ENCODE assay signal across 1 cellular context in the genomic region with DNA sequence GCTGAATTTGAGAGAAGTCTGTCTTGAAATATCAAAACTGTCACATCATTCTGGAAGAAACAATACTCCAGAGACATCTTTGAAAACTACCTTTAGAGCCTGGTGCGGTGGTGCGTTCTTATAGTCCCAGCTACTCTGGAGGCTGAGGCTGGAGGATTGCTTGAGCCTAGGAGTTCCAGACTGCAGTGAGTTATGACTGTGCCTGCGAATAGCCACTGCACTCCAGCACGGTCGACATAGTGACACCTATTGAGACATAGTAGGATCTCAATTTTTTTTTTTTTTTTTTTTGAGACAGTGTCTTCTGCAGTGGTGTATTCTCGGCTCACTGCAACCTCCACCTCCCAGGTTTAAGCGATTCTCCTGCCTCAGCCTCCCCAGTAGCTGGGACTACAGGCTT.
TF ChIP-seq lines count a peak whose summit lies in the region.

No MANE protein-coding gene starts in this region.

TF ChIP-seq in A549, 52 proteins besides CTCF, POLR2A, EP300 and RAD21:
- TF ChIP-seq RCOR1 (IDR thresholded peaks at IDR 0.05; ENCODE audit: low read depth, low read length), result no peak
- no peak for TF ChIP-seq RFX5 (IDR thresholded peaks at IDR 0.05)
- no peak for TF ChIP-seq ZFP36 (IDR thresholded peaks at IDR 0.05; ENCODE audit: borderline replicate concordance, partially characterized antibody)
- TF ChIP-seq HDAC2 (IDR thresholded peaks at IDR 0.05), result no peak
- TF ChIP-seq, protein P1, sequence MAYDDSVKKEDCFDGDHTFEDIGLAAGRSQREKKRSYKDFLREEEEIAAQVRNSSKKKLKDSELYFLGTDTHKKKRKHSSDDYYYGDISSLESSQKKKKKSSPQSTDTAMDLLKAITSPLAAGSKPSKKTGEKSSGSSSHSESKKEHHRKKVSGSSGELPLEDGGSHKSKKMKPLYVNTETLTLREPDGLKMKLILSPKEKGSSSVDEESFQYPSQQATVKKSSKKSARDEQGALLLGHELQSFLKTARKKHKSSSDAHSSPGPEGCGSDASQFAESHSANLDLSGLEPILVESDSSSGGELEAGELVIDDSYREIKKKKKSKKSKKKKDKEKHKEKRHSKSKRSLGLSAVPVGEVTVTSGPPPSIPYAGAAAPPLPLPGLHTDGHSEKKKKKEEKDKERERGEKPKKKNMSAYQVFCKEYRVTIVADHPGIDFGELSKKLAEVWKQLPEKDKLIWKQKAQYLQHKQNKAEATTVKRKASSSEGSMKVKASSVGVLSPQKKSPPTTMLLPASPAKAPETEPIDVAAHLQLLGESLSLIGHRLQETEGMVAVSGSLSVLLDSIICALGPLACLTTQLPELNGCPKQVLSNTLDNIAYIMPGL (CRISPR knock-in tag; IDR thresholded peaks at IDR 0.05; ENCODE audit: borderline replicate concordance), result no peak
- no peak for TF ChIP-seq NFE2L2 (conservative IDR thresholded peaks at IDR 0.05; ENCODE audit: low read length)
- TF ChIP-seq HEYL (CRISPR knock-in tag; IDR thresholded peaks at IDR 0.05), result no peak
- TF ChIP-seq MAX (IDR thresholded peaks at IDR 0.05), result no peak
- no peak for TF ChIP-seq CHD2 (IDR thresholded peaks at IDR 0.05; ENCODE audit: low read length, partially characterized antibody)
- no peak for TF ChIP-seq TFCP2L1 (CRISPR knock-in tag; IDR thresholded peaks at IDR 0.05)
- no peak for TF ChIP-seq EHMT2 (IDR thresholded peaks at IDR 0.05; ENCODE audit: low read depth)
- TF ChIP-seq BHLHE40 (IDR thresholded peaks at IDR 0.05; ENCODE audit: low read depth, low read length), result no peak
- TF ChIP-seq FOSL2 (IDR thresholded peaks at IDR 0.05), result no peak
- no peak for TF ChIP-seq FOSL2 (CRISPR knock-in tag; IDR thresholded peaks at IDR 0.05)
- TF ChIP-seq, protein P2, sequence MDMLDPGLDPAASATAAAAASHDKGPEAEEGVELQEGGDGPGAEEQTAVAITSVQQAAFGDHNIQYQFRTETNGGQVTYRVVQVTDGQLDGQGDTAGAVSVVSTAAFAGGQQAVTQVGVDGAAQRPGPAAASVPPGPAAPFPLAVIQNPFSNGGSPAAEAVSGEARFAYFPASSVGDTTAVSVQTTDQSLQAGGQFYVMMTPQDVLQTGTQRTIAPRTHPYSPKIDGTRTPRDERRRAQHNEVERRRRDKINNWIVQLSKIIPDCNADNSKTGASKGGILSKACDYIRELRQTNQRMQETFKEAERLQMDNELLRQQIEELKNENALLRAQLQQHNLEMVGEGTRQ (IDR thresholded peaks at IDR 0.05), result no peak
- TF ChIP-seq KDM5A (IDR thresholded peaks at IDR 0.05), result no peak
- TF ChIP-seq HOXB13 (CRISPR knock-in tag; IDR thresholded peaks at IDR 0.05; ENCODE audit: low read depth), result no peak
- TF ChIP-seq ZNF302 (CRISPR knock-in tag; IDR thresholded peaks at IDR 0.05), result no peak
- no peak for TF ChIP-seq RNF2 (IDR thresholded peaks at IDR 0.05; ENCODE audit: borderline replicate concordance, low read depth)
- TF ChIP-seq GATA3 (IDR thresholded peaks at IDR 0.05; ENCODE audit: borderline replicate concordance), result no peak
